15 cellular contexts compared by ENCODE assay signal in the genomic region with DNA sequence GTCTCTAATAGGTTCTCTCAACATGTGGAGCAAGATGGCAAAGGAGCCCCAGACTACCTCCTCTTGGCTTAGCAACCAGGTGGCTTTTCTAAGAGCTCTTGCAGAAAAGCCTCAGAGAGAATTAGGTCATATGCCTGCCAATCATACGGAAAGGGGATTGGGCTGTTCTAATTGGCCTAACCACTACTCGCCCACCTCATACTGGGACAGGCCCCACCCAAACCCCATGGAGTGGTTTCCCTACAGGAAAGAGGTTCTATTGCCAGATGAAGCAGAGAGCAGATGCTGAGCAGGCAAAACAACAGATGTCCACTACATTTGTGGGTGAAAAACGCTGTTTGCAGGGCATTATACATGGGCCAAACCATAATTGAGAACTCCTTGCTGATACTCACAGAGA. TPM values are rescaled to one million over a fixed set of nuclear protein-coding genes. Genes with fewer than 3 reads are reported as not detected.
A peak's percentile ranks its signal among the peaks of the same experiment; 100 is the strongest.
DNase-seq lines count a peak whose midpoint lies in the region; ATAC-seq, FAIRE-seq and TF ChIP-seq lines count a peak whose summit lies in the region.
"Had no signal": no experiment of that assay in that cellular context is flagged by ENCODE, and none has a peak within 500 bp of the region (broad histone marks: within the 10 kb centered on the region; RNA-seq: fewer than 3 reads in every experiment).

No MANE protein-coding gene starts in this region.

- DNase-seq in DMS 273 (lab: John Stamatoyannopoulos, UW; ENCODE audit: unreplicated experiment): peak; percentile 99
- peak; percentile 84 for DNase-seq in LHCN-M2 (ENCODE audit: low read depth)
- no peak for DNase-seq in WTC11 (ENCODE audit: low spot score)
- no peak for DNase-seq in left ventricle myocardium inferior
- DNase-seq in activated naive CD4-positive, alpha-beta T cell treated with anti-CD3 and anti-CD28 coated beads, Interleukin-2, amount 50 U/mL, for 16 hours: no peak
- DNase-seq in kidney: no peak
- DNase-seq: DMS79; NCI-H226; stimulated activated naive CD8-positive, alpha-beta T cell treated with anti-CD3 and anti-CD28 coated beads, Interleukin-15, Interleukin-2, amounts not matched to agents 100 U/mL and 50 U/mL, for 24 hours; T-cell had no signal

- no peak overlapping the region for H3K4me3 Mint-ChIP-seq in WTC11
- no peak overlapping the region for H3K4me3 Mint-ChIP-seq in stimulated activated memory B cell treated with anti-CD40 and anti-IgM and Interleukin-4, amounts not matched to agents 10 μg/mL and 1 μg/mL and 100 μg/mL, for 72 hours
- H3K4me3 Mint-ChIP-seq: activated naive CD8-positive, alpha-beta T cell; T-cell had no signal

- H3K4me1 ChIP-seq in left ventricle myocardium inferior (peaks cover 75% of the 10 kb centered on the region), kidney (ENCODE audit: control insufficient read depth in 1 of 2, insufficient read depth in 1 of 2, low read depth in 1 of 2, low read length in 2 of 2) (peaks cover 0 to 2% of the 10 kb centered on the region in 2 donors)

- H3K9ac ChIP-seq in kidney (ENCODE audit: low read length in 2 of 2): no peak overlapping the region

- H3K36me3 Mint-ChIP-seq in WTC11: no peaks in the 10 kb centered on the region
- no peaks in the 10 kb centered on the region for H3K36me3 Mint-ChIP-seq in stimulated activated memory B cell treated with anti-CD40 and anti-IgM and Interleukin-4, amounts not matched to agents 10 μg/mL and 1 μg/mL and 100 μg/mL, for 72 hours
- H3K36me3 Mint-ChIP-seq: activated naive CD8-positive, alpha-beta T cell; T-cell had no signal

- no peaks in the 10 kb centered on the region for H3K4me1 Mint-ChIP-seq in WTC11
- no peaks in the 10 kb centered on the region for H3K4me1 Mint-ChIP-seq in stimulated activated memory B cell treated with anti-CD40 and anti-IgM and Interleukin-4, amounts not matched to agents 10 μg/mL and 1 μg/mL and 100 μg/mL, for 72 hours
- H3K4me1 Mint-ChIP-seq: T-cell had no signal

- POLR2A ChIA-PET in WTC11 (lab: Charles Lee): no interaction called here

- no peaks in the 10 kb centered on the region for H3K9me3 Mint-ChIP-seq in WTC11
- H3K9me3 Mint-ChIP-seq in stimulated activated memory B cell treated with anti-CD40 and anti-IgM and Interleukin-4, amounts not matched to agents 10 μg/mL and 1 μg/mL and 100 μg/mL, for 72 hours: no peaks in the 10 kb centered on the region
- H3K9me3 Mint-ChIP-seq: T-cell had no signal

- TF ChIP-seq CTCF in WTC11 (IDR thresholded peaks at IDR 0.05) (no peak), left ventricle myocardium inferior (IDR thresholded peaks at IDR 0.05; ENCODE audit: borderline replicate concordance) (no peak), kidney (IDR thresholded peaks at IDR 0.05; ENCODE audit: borderline replicate concordance, extremely low read depth, insufficient read depth) (no peak)

- no peak for FAIRE-seq in kidney (lab: Jason Lieb, UNC)
- FAIRE-seq: urothelium cell line had no signal

- H3K4me3 ChIP-seq in left ventricle myocardium inferior (no peak overlapping the region), kidney (ENCODE audit: low read length in 2 of 2) (no peak overlapping the region)
- H3K4me3 ChIP-seq: cardiac muscle cell had no signal

- no peaks in the 10 kb centered on the region; the same call in 1 of the 2 replicates for H3K27me3 Mint-ChIP-seq in WTC11 (ENCODE audit: low read depth)
- H3K27me3 Mint-ChIP-seq in stimulated activated memory B cell treated with anti-CD40 and anti-IgM and Interleukin-4, amounts not matched to agents 10 μg/mL and 1 μg/mL and 100 μg/mL, for 72 hours: peaks cover 36% of the 10 kb centered on the region

- H3K27ac ChIP-seq in left ventricle myocardium inferior (replicated peaks) (peak overlapping the region; percentile 46), kidney (ENCODE audit: low read depth in 2 of 2, low read length in 2 of 2) (no peak overlapping the region)
- H3K27ac ChIP-seq: cardiac muscle cell had no signal

- H3K27ac Mint-ChIP-seq in WTC11: no peak overlapping the region
- H3K27ac Mint-ChIP-seq in stimulated activated memory B cell treated with anti-CD40 and anti-IgM and Interleukin-4, amounts not matched to agents 10 μg/mL and 1 μg/mL and 100 μg/mL, for 72 hours: no peak overlapping the region
- H3K27ac Mint-ChIP-seq: activated naive CD8-positive, alpha-beta T cell; T-cell had no signal

- H3K27me3 ChIP-seq in left ventricle myocardium inferior (ENCODE audit: low read depth): no peaks in the 10 kb centered on the region
- H3K27me3 ChIP-seq: cardiac muscle cell had no signal

- CTCF ChIA-PET in WTC11 (lab: Charles Lee): interaction anchor here (0.6 to 1.0 kb wide), 3 partner anchors 41 to 212 kb away, joined by 3 read pairs; no protein-coding TSS in a partner anchor

- peak; percentile 80 for ATAC-seq in WTC11
- no peak for ATAC-seq in GM21367 (IDR thresholded peaks at IDR 0.05; ENCODE audit: unreplicated experiment)
- ATAC-seq in stimulated activated memory B cell treated with anti-CD40 and anti-IgM and Interleukin-4, amounts not matched to agents 10 μg/mL and 1 μg/mL and 100 μg/mL, for 72 hours: no peak
- ATAC-seq: stimulated activated naive CD8-positive, alpha-beta T cell treated with anti-CD3 and anti-CD28 coated beads, Interleukin-15, Interleukin-2, amounts not matched to agents 100 U/mL and 50 U/mL, for 24 hours; T-cell had no signal

- H3K9me3 ChIP-seq in left ventricle myocardium inferior (replicated peaks): no peaks in the 10 kb centered on the region
- no peaks in the 10 kb centered on the region for H3K9me3 ChIP-seq in kidney (ENCODE audit: control insufficient read depth in 1 of 2, low read length in 2 of 2)

- H3K36me3 ChIP-seq in left ventricle myocardium inferior (no peaks in the 10 kb centered on the region), kidney (ENCODE audit: control insufficient read depth in 1 of 2, insufficient read depth in 2 of 2, low read length in 2 of 2) (no peaks in the 10 kb centered on the region)
- H3K36me3 ChIP-seq: cardiac muscle cell had no signal

- intact Hi-C loops in left ventricle myocardium inferior (cut with micrococcal nuclease) (no loop called here), kidney (cut with DNase I) (no loop called here)

TF ChIP-seq in WTC11, 78 proteins besides CTCF, POLR2A, EP300 and RAD21 (continues in another document):
- TF ChIP-seq ZNF232 (CRISPR knock-in tag; IDR thresholded peaks at IDR 0.05) (no peak), STAT6 (CRISPR knock-in tag; conservative IDR thresholded peaks at IDR 0.05; ENCODE audit: low read depth) (no peak), SOX15 (CRISPR knock-in tag; IDR thresholded peaks at IDR 0.05) (no peak), SMAD4 (CRISPR knock-in tag; IDR thresholded peaks at IDR 0.05) (no peak), GRHL2 (CRISPR knock-in tag; IDR thresholded peaks at IDR 0.05; ENCODE audit: insufficient replicate concordance, severe bottlenecking) (no peak), ZNF219 (CRISPR knock-in tag; IDR thresholded peaks at IDR 0.05; ENCODE audit: borderline replicate concordance) (no peak)
- TF ChIP-seq, protein P1, sequence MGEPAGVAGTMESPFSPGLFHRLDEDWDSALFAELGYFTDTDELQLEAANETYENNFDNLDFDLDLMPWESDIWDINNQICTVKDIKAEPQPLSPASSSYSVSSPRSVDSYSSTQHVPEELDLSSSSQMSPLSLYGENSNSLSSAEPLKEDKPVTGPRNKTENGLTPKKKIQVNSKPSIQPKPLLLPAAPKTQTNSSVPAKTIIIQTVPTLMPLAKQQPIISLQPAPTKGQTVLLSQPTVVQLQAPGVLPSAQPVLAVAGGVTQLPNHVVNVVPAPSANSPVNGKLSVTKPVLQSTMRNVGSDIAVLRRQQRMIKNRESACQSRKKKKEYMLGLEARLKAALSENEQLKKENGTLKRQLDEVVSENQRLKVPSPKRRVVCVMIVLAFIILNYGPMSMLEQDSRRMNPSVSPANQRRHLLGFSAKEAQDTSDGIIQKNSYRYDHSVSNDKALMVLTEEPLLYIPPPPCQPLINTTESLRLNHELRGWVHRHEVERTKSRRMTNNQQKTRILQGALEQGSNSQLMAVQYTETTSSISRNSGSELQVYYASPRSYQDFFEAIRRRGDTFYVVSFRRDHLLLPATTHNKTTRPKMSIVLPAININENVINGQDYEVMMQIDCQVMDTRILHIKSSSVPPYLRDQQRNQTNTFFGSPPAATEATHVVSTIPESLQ (CRISPR knock-in tag; IDR thresholded peaks at IDR 0.05): no peak
- TF ChIP-seq, protein P2, sequence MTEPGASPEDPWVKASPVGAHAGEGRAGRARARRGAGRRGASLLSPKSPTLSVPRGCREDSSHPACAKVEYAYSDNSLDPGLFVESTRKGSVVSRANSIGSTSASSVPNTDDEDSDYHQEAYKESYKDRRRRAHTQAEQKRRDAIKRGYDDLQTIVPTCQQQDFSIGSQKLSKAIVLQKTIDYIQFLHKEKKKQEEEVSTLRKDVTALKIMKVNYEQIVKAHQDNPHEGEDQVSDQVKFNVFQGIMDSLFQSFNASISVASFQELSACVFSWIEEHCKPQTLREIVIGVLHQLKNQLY (CRISPR knock-in tag; IDR thresholded peaks at IDR 0.05): no peak

RNA-seq across cellular contexts. Expression of gene ABLIM3, which starts 29.0 kb away (rescaled TPM):
- total RNA-seq in LHCN-M2 (2014; rRNA removed): 75.1 and 75.5 TPM in 2 replicates
- 55.7 TPM for polyA plus RNA-seq in LHCN-M2 (2012)
- 0.33 to 0.69 TPM (median 0.46 TPM) in 3 replicates for total RNA-seq in WTC11 (2021)
- 122 TPM for total RNA-seq in left ventricle myocardium inferior
- 21.7 TPM for total RNA-seq in kidney
- 20.1 TPM for polyA plus RNA-seq in kidney (ENCODE audit: insufficient read depth, low read depth, low replicate concordance)

Comparison
In these comparisons a context has a peak if more than half of its experiments do, and no peak if none do; other contexts are left out.
1. DNase-seq: peak in DMS 273 (single experiment) and LHCN-M2 (single experiment); none in WTC11 (single experiment), left ventricle myocardium inferior (single experiment), activated naive CD4-positive, alpha-beta T cell treated with anti-CD3 and anti-CD28 coated beads, Interleukin-2, amount 50 U/mL, for 16 hours (single experiment) and kidney (single experiment).
2. RNA of gene ABLIM3, which starts 29.0 kb away (total RNA-seq): 122 TPM in left ventricle myocardium inferior (single experiment), 75.1 to 75.5 TPM in LHCN-M2 and 21.7 TPM in kidney (single experiment); 0.33 to 0.69 TPM in WTC11; every median in the first group is over 10 times any median in the second.